27 cellular contexts compared by ENCODE assay signal in the genomic region with DNA sequence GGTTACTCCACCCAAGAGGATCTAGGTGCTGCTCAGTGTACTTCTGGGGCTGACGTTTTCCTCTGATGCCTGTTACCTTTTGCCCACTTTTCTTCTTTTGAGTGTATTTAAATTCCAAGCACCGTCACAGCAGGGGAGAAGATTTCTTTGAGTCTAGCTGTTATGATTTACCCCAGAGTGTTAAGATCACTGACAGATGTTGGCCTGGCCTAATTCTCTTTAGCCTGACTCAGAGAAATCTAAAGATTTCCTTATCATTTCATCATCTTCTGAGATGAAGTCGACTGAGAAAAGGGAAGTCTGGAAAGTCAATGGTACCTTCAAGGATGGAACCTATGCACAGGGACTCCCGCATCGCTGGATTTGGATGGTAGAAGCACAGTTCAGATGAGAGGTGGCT.
DNase-seq lines count a peak whose midpoint lies in the region; ATAC-seq, FAIRE-seq and TF ChIP-seq lines count a peak whose summit lies in the region.
"Had no signal": no experiment of that assay in that cellular context is flagged by ENCODE, and none has a peak within 500 bp of the region (broad histone marks: within the 10 kb centered on the region; RNA-seq: fewer than 3 reads in every experiment).

No MANE protein-coding gene starts in this region.

- H3K27me3 ChIP-seq in GM23338 (ENCODE audit: insufficient read depth) (no peaks in the 10 kb centered on the region), astrocyte (ENCODE audit: insufficient read depth, low read length) (no peaks in the 10 kb centered on the region)
- H3K27me3 ChIP-seq: esophagus muscularis mucosa had no signal

- H3K4me1 Mint-ChIP-seq in GM23338 (peaks cover 35% of the 10 kb centered on the region), astrocyte (ENCODE audit: low read depth, unreplicated experiment) (peaks cover 50% of the 10 kb centered on the region)
- no peaks in the 10 kb centered on the region for H3K4me1 Mint-ChIP-seq in activated naive CD8-positive, alpha-beta T cell treated with anti-CD3 and anti-CD28 coated beads, Interleukin-2, amount 50 U/mL, for 24 hours

- H3K36me3 ChIP-seq in GM23338 (ENCODE audit: insufficient read depth) (no peaks in the 10 kb centered on the region), astrocyte (ENCODE audit: insufficient read depth, low read length) (no peaks in the 10 kb centered on the region)
- H3K36me3 ChIP-seq: esophagus muscularis mucosa had no signal

- no peaks in the 10 kb centered on the region for H4K20me1 ChIP-seq in GM23338 (replicated peaks; ENCODE audit: insufficient read depth)
- peaks cover 22% of the 10 kb centered on the region for H4K20me1 ChIP-seq in astrocyte (ENCODE audit: insufficient read depth, low read length)

- H3K4me3 Mint-ChIP-seq in GM23338: no peak overlapping the region
- no peak overlapping the region for H3K4me3 Mint-ChIP-seq in astrocyte (ENCODE audit: unreplicated experiment)
- no peak overlapping the region for H3K4me3 Mint-ChIP-seq in activated naive CD8-positive, alpha-beta T cell treated with anti-CD3 and anti-CD28 coated beads, Interleukin-2, amount 50 U/mL, for 24 hours
- H3K4me3 Mint-ChIP-seq: activated T-cell treated with anti-CD3 and anti-CD28 coated beads, Interleukin-2, amount 50 U/mL, for 72 hours; endodermal cell had no signal

- ATAC-seq in GM23338: no peak
- ATAC-seq in GM21723 (IDR thresholded peaks at IDR 0.05; ENCODE audit: unreplicated experiment): no peak
- ATAC-seq in activated naive CD8-positive, alpha-beta T cell treated with anti-CD3 and anti-CD28 coated beads, Interleukin-2, amount 50 U/mL, for 24 hours: no peak
- ATAC-seq: activated T-cell treated with anti-CD3 and anti-CD28 coated beads, Interleukin-2, amount 50 U/mL, for 72 hours; right cardiac atrium had no signal

- peak; percentile 34 for DNase-seq in AG08395 (ENCODE audit: low spot score)
- no peak for DNase-seq in GM23338 (ENCODE audit: low spot score)
- DNase-seq in astrocyte (ENCODE audit: low read depth): no peak
- DNase-seq in fibroblast of the aortic adventitia (ENCODE audit: low read depth): peak; percentile 78
- DNase-seq in DMS53 treated with DMSO at 0.1 percent for 48 hours (lab: John Stamatoyannopoulos, UW; ENCODE audit: unreplicated experiment): no peak
- no peak for DNase-seq in activated naive CD8-positive, alpha-beta T cell treated with anti-CD3 and anti-CD28 coated beads, Interleukin-2, amount 50 U/mL, for 24 hours
- DNase-seq in DMS153 treated with DMSO at 0.1 percent for 48 hours (lab: John Stamatoyannopoulos, UW; ENCODE audit: unreplicated experiment): no peak
- DNase-seq: activated CD4-positive, alpha-beta T cell treated with anti-CD3 and anti-CD28 coated beads, Interleukin-2, amount 50 U/mL, for 4 hours; activated CD4-positive, CD25-positive, alpha-beta regulatory T cell; activated naive CD4-positive, alpha-beta T cell treated with Interleukin-2 at 50 U/mL for 16 hours; activated T-cell treated with anti-CD3 and anti-CD28 coated beads, Interleukin-2, amount 50 U/mL, for 72 hours; amygdala; cortex of kidney; DMS79; endodermal cell; NCI-H1092; NCI-H187; NCI-H69; right cardiac atrium; stimulated activated CD4-positive, alpha-beta T cell treated with anti-CD3 and anti-CD28 coated beads, Interleukin-2, amount 100 ng/mL, for 48 hours; trophoblast cell had no signal

- H3K4me1 ChIP-seq in GM23338 (ENCODE audit: insufficient read depth) (peaks cover 32% of the 10 kb centered on the region), astrocyte (ENCODE audit: insufficient read depth, low read length) (peaks cover 19% of the 10 kb centered on the region)

- H3K79me2 ChIP-seq in GM23338 (replicated peaks; ENCODE audit: insufficient read depth): peaks cover 10% of the 10 kb centered on the region; the same call in 1 of the 2 replicates
- peaks cover 20% of the 10 kb centered on the region for H3K79me2 ChIP-seq in astrocyte (ENCODE audit: insufficient read depth, low read length)

- no peaks in the 10 kb centered on the region for H3K9me3 ChIP-seq in astrocyte (ENCODE audit: insufficient read depth, low read depth, low read length)
- H3K9me3 ChIP-seq: esophagus muscularis mucosa had no signal

- H3K4me2 ChIP-seq in GM23338 (0 out of 2 replicates have a peak overlapping the region, but pooled peaks have one; percentile 13), astrocyte (ENCODE audit: low read length) (no peak overlapping the region)

- 0 out of 2 replicates have a peak, but pooled peaks cover 6% of the 10 kb centered on the region for H3K9me2 ChIP-seq in GM23338 (ENCODE audit: insufficient read depth)

- no peak for FAIRE-seq in astrocyte (lab: Jason Lieb, UNC)
- FAIRE-seq: A204.1, GM18507, keratinocyte, RCC 7860 had no signal

- no peaks in the 10 kb centered on the region for H3F3A ChIP-seq in GM23338 (replicated peaks; ENCODE audit: low read depth)

- H3K9me3 Mint-ChIP-seq in GM23338 (no peaks in the 10 kb centered on the region; the same call in 2 of the 3 replicates), astrocyte (ENCODE audit: unreplicated experiment) (peaks cover 3% of the 10 kb centered on the region)
- peaks cover 5% of the 10 kb centered on the region for H3K9me3 Mint-ChIP-seq in activated naive CD8-positive, alpha-beta T cell treated with anti-CD3 and anti-CD28 coated beads, Interleukin-2, amount 50 U/mL, for 24 hours
- H3K9me3 Mint-ChIP-seq: endodermal cell had no signal

- H3K9ac ChIP-seq in astrocyte (ENCODE audit: low read length): no peak overlapping the region

- H3K27me3 Mint-ChIP-seq in GM23338 (ENCODE audit: insufficient read depth, low read depth, poor library complexity): peaks cover 1% of the 10 kb centered on the region
- no peaks in the 10 kb centered on the region for H3K27me3 Mint-ChIP-seq in astrocyte (ENCODE audit: low read depth, unreplicated experiment)
- no peaks in the 10 kb centered on the region for H3K27me3 Mint-ChIP-seq in activated naive CD8-positive, alpha-beta T cell treated with anti-CD3 and anti-CD28 coated beads, Interleukin-2, amount 50 U/mL, for 24 hours

- H3K27ac ChIP-seq in GM23338 (ENCODE audit: low read depth): no peak overlapping the region
- no peak overlapping the region for H3K27ac ChIP-seq in astrocyte (ENCODE audit: low read depth, low read length)
- H3K27ac ChIP-seq: esophagus muscularis mucosa had no signal

- H2AFZ ChIP-seq in GM23338 (no peak overlapping the region), astrocyte (ENCODE audit: low read depth, low read length) (no peak overlapping the region)

- no peak for TF ChIP-seq CTCF in GM23338 (conservative IDR thresholded peaks at IDR 0.05; ENCODE audit: low read depth in 2 of 2)
- TF ChIP-seq CTCF in astrocyte (IDR thresholded peaks at IDR 0.05; ENCODE audit: insufficient read depth, low read depth, low read length): no peak
- no peak for TF ChIP-seq CTCF in fibroblast of the aortic adventitia (IDR thresholded peaks at IDR 0.05; ENCODE audit: insufficient read depth, low read length)

- H3K4me3 ChIP-seq in GM23338 (no peak overlapping the region), astrocyte (ENCODE audit: insufficient read depth, low read depth, low read length) (no peak overlapping the region), fibroblast of the aortic adventitia (ENCODE audit: low read depth, low read length) (no peak overlapping the region)
- H3K4me3 ChIP-seq: esophagus muscularis mucosa had no signal

- H3K27ac Mint-ChIP-seq in GM23338 (no peak overlapping the region), astrocyte (ENCODE audit: unreplicated experiment) (peak overlapping the region; percentile 93)
- no peak overlapping the region for H3K27ac Mint-ChIP-seq in activated naive CD8-positive, alpha-beta T cell treated with anti-CD3 and anti-CD28 coated beads, Interleukin-2, amount 50 U/mL, for 24 hours
- H3K27ac Mint-ChIP-seq: activated T-cell treated with anti-CD3 and anti-CD28 coated beads, Interleukin-2, amount 50 U/mL, for 72 hours; endodermal cell had no signal

- no peaks in the 10 kb centered on the region for H3K36me3 Mint-ChIP-seq in GM23338 (ENCODE audit: low read depth)
- H3K36me3 Mint-ChIP-seq in astrocyte (ENCODE audit: low read depth, unreplicated experiment): peaks cover 9% of the 10 kb centered on the region
- no peaks in the 10 kb centered on the region for H3K36me3 Mint-ChIP-seq in activated naive CD8-positive, alpha-beta T cell treated with anti-CD3 and anti-CD28 coated beads, Interleukin-2, amount 50 U/mL, for 24 hours (ENCODE audit: low read depth)

TF ChIP-seq in GM23338, 12 proteins besides CTCF, POLR2A, EP300 and RAD21 (continues in another document):
- TF ChIP-seq JUNB (IDR thresholded peaks at IDR 0.05; ENCODE audit: unreplicated experiment) (no peak), ZNF331 (CRISPR knock-in tag; IDR thresholded peaks at IDR 0.05; ENCODE audit: low read depth) (no peak), NANOG (IDR thresholded peaks at IDR 0.05; ENCODE audit: borderline replicate concordance) (no peak), EZH2phosphoT487 (IDR thresholded peaks at IDR 0.05; ENCODE audit: unreplicated experiment) (no peak), STAT1 (IDR thresholded peaks at IDR 0.05; ENCODE audit: unreplicated experiment) (no peak), POLR2AphosphoS5 (IDR thresholded peaks at IDR 0.05; ENCODE audit: low read depth) (no peak), EZH2 (IDR thresholded peaks at IDR 0.05; ENCODE audit: low read depth, unreplicated experiment) (no peak), CREB1 (CRISPR knock-in tag; IDR thresholded peaks at IDR 0.05; ENCODE audit: low read depth) (no peak), ZNF114 (CRISPR knock-in tag; IDR thresholded peaks at IDR 0.05) (no peak)

Comparison
In these comparisons a context has a peak if more than half of its experiments do, and no peak if none do; other contexts are left out.
1. DNase-seq: peak in AG08395 (single experiment) and fibroblast of the aortic adventitia (single experiment); none in GM23338 (single experiment), astrocyte (single experiment), DMS53 treated with DMSO at 0.1 percent for 48 hours (single experiment), activated naive CD8-positive, alpha-beta T cell treated with anti-CD3 and anti-CD28 coated beads, Interleukin-2, amount 50 U/mL, for 24 hours (single experiment) and DMS153 treated with DMSO at 0.1 percent for 48 hours (single experiment).